In the genomic region with DNA sequence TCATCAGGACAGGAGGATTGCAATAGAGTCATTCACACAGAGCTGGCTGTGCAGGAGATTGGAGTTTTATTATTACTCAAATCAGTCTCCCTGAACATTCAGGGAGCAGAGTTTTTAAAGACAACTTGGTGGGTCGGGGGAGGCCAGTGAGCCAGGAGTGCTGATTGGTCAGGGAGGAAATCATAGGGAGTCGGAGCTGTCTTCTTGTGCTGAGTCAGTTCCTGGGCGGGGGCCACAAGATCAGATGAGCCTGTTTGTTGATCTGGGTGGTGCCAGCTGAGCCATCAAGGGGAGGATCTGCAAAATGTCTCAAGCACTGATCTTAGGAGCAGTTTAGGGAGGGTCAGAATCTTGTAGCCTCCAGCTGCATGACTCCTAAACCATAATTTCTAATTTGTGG, we compare ENCODE assay signal across 7 cellular contexts. TPM values are rescaled to one million over a fixed set of nuclear protein-coding genes. Genes with fewer than 3 reads are reported as not detected.
DNase-seq lines count a peak whose midpoint lies in the region; ATAC-seq and TF ChIP-seq lines count a peak whose summit lies in the region.
"Not testable (repeated sequence)": the region's sequence is repeated elsewhere in the genome, so short reads cannot be mapped to it uniquely, and the experiment has no call there.

No MANE protein-coding gene starts in this region.

- peaks cover 19% of the 10 kb centered on the region for H3K4me1 ChIP-seq in RWPE2 (ENCODE audit: insufficient read depth, poor library complexity, severe bottlenecking)
- H3K4me1 ChIP-seq in lower lobe of right lung, result peaks cover 23% of the 10 kb centered on the region

- not testable (repeated sequence) for H3K4me3 ChIP-seq in RWPE2 (ENCODE audit: severe bottlenecking); lower lobe of right lung

- ATAC-seq in RWPE2 (ENCODE audit: low read depth); lower lobe of right lung: not testable (repeated sequence)
- ATAC-seq in activated naive CD4-positive, alpha-beta T cell treated with anti-CD3 and anti-CD28 coated beads, Interleukin-2, amount 50 U/mL, for 72 hours, result peak in 1 of 2 donors; percentile 25

- TF ChIP-seq CTCF in HFFc6 (IDR thresholded peaks at IDR 0.05); RWPE2 (IDR thresholded peaks at IDR 0.05; ENCODE audit: poor library complexity, severe bottlenecking); lower lobe of right lung (IDR thresholded peaks at IDR 0.05): not testable (repeated sequence)

- POLR2A ChIA-PET in activated CD4-positive, alpha-beta memory T cell treated with anti-CD3 and anti-CD28 coated beads, Interleukin-2, amount 10 ng/mL, durations not matched to agents 7 days and 5 days (lab: Charles Lee), result interaction anchor here (1.6 to 6.5 kb wide), 3 partner anchors 9 to 49 kb away, joined by 4 to 148 read pairs (median 51); no protein-coding TSS in a partner anchor

- not testable (repeated sequence) for H3K36me3 ChIP-seq in RWPE2 (ENCODE audit: low read depth); lower lobe of right lung

- peaks cover 38% of the 10 kb centered on the region for H3K36me3 Mint-ChIP-seq in HFFc6 (ENCODE audit: low read depth)
- H3K36me3 Mint-ChIP-seq in activated CD4-positive, alpha-beta memory T cell treated with anti-CD3 and anti-CD28 coated beads, Interleukin-2, amount 10 ng/mL, durations not matched to agents 7 days and 5 days (ENCODE audit: low read depth), result peaks cover 49% of the 10 kb centered on the region
- peaks cover 4 to 35% of the 10 kb centered on the region in 2 donors for H3K36me3 Mint-ChIP-seq in activated naive CD4-positive, alpha-beta T cell treated with anti-CD3 and anti-CD28 coated beads, Interleukin-2, amount 50 U/mL, for 72 hours

- H3K9me3 ChIP-seq in RWPE2 (ENCODE audit: severe bottlenecking); lower lobe of right lung: not testable (repeated sequence)

- H3K27me3 Mint-ChIP-seq in HFFc6 (ENCODE audit: insufficient read depth); activated CD4-positive, alpha-beta memory T cell treated with anti-CD3 and anti-CD28 coated beads, Interleukin-2, amount 10 ng/mL, durations not matched to agents 7 days and 5 days: not testable (repeated sequence)

- DNase-seq in HFFc6 (peak; percentile 78), RWPE2 (ENCODE audit: low spot score) (peak; percentile 80), fibroblast of gingiva (ENCODE audit: low read depth) (peak; percentile 75), lower lobe of right lung (peak; percentile 70)
- peak; percentile 77 for DNase-seq in activated CD4-positive, alpha-beta memory T cell treated with anti-CD3 and anti-CD28 coated beads, Interleukin-2, amount 10 ng/mL, durations not matched to agents 7 days and 5 days
- DNase-seq in activated naive CD4-positive, alpha-beta T cell treated with anti-CD3 and anti-CD28 coated beads, Interleukin-2, amount 50 U/mL, for 72 hours (ENCODE audit: low spot score in 2 of 2), result peak; percentile 44 to 80
- peak; percentile 82 for DNase-seq in stimulated activated CD4-positive, alpha-beta T cell treated with anti-CD3 and anti-CD28 coated beads, Interleukin-1b, Interleukin-23, amount 100 ng/mL, for 48 hours

- peak overlapping the region; percentile 4; the same call in 1 of the 2 replicates for H3K4me3 Mint-ChIP-seq in HFFc6
- H3K4me3 Mint-ChIP-seq in activated CD4-positive, alpha-beta memory T cell treated with anti-CD3 and anti-CD28 coated beads, Interleukin-2, amount 10 ng/mL, durations not matched to agents 7 days and 5 days, result not testable (repeated sequence)

- peak overlapping the region; percentile 77 for H3K27ac Mint-ChIP-seq in HFFc6
- H3K27ac Mint-ChIP-seq in activated CD4-positive, alpha-beta memory T cell treated with anti-CD3 and anti-CD28 coated beads, Interleukin-2, amount 10 ng/mL, durations not matched to agents 7 days and 5 days, result peak overlapping the region; percentile 95
- H3K27ac Mint-ChIP-seq in activated naive CD4-positive, alpha-beta T cell treated with anti-CD3 and anti-CD28 coated beads, Interleukin-2, amount 50 U/mL, for 72 hours, result peak overlapping the region; percentile 84

- intact Hi-C loops in lower lobe of right lung (cut with DNase I), result not testable (repeated sequence)

- H3K27ac ChIP-seq in RWPE2 (ENCODE audit: poor library complexity, severe bottlenecking), result peak overlapping the region; percentile 98
- peak overlapping the region; percentile 59 for H3K27ac ChIP-seq in lower lobe of right lung

- peaks cover 26% of the 10 kb centered on the region for H3K9me3 Mint-ChIP-seq in HFFc6
- peaks cover 28% of the 10 kb centered on the region for H3K9me3 Mint-ChIP-seq in activated CD4-positive, alpha-beta memory T cell treated with anti-CD3 and anti-CD28 coated beads, Interleukin-2, amount 10 ng/mL, durations not matched to agents 7 days and 5 days
- H3K9me3 Mint-ChIP-seq in activated naive CD4-positive, alpha-beta T cell treated with anti-CD3 and anti-CD28 coated beads, Interleukin-2, amount 50 U/mL, for 72 hours, result peaks cover 0 to 10% of the 10 kb centered on the region in 2 donors

- CTCF ChIA-PET in activated CD4-positive, alpha-beta memory T cell treated with anti-CD3 and anti-CD28 coated beads, Interleukin-2, amount 10 ng/mL, durations not matched to agents 7 days and 5 days (lab: Charles Lee), result interaction anchor here (2.1 to 2.4 kb wide), 2 partner anchors 9 to 51 kb away, joined by 8 to 15 read pairs; no protein-coding TSS in a partner anchor

- H3K27me3 ChIP-seq in RWPE2 (ENCODE audit: insufficient read depth, poor library complexity, severe bottlenecking); lower lobe of right lung (ENCODE audit: low read depth): not testable (repeated sequence)

- peaks cover 44% of the 10 kb centered on the region for H3K4me1 Mint-ChIP-seq in HFFc6 (ENCODE audit: low read depth)
- peaks cover 52% of the 10 kb centered on the region for H3K4me1 Mint-ChIP-seq in activated CD4-positive, alpha-beta memory T cell treated with anti-CD3 and anti-CD28 coated beads, Interleukin-2, amount 10 ng/mL, durations not matched to agents 7 days and 5 days

RNA-seq across cellular contexts. Expression of a gene that starts 2.9 kb away (rescaled TPM):
- 10 to 100 TPM; 63.0 to 91.4 (median 75.0) TPM for total RNA-seq in HFFc6 (2021; fragmentation: NEBNext Ultra II Directional; extraction: Animal tissue kit (Norgen Biotek cat#: 25700))
- 10 to 100 TPM; 77.2 to 82.2 TPM for total RNA-seq in activated CD4-positive, alpha-beta memory T cell treated with anti-CD3 and anti-CD28 coated beads, Interleukin-2, amount 10 ng/mL, durations not matched to agents 7 days and 5 days
- 100 to 1,000 TPM in 1 of 2 donors, 10 to 100 TPM in 1; 53.4 to 103 TPM for total RNA-seq in activated naive CD4-positive, alpha-beta T cell treated with anti-CD3 and anti-CD28 coated beads, Interleukin-2, amount 50 U/mL, for 72 hours
- total RNA-seq in lower lobe of right lung, result 146 TPM
